38 cellular contexts compared by ENCODE assay signal in genomic region chr20:1885254-1885653, GRCh38. TPM values are rescaled to one million over a fixed set of nuclear protein-coding genes. Genes with fewer than 3 reads are reported as not detected.
"Had no signal": no experiment of that assay in that cellular context is flagged by ENCODE, and none has a peak within 500 bp of the region (broad histone marks: within the 10 kb centered on the region; RNA-seq: fewer than 3 reads in every experiment).

No MANE protein-coding gene starts in this region.

- H3K4me3 ChIP-seq: adrenal gland, ascending aorta, body of pancreas, breast epithelium, cardiac muscle cell had no signal

- H3K27me3 ChIP-seq: adrenal gland, ascending aorta, body of pancreas, breast epithelium, cardiac muscle cell had no signal

- ATAC-seq: activated naive CD4-positive, alpha-beta T cell treated with anti-CD3 and anti-CD28 coated beads, Interleukin-2, amount 50 U/mL, for 72 hours; activated naive CD8-positive, alpha-beta T cell treated with anti-CD3 and anti-CD28 coated beads, Interleukin-2, amount 50 U/mL, for 24 hours; activated T-cell treated with anti-CD3 and anti-CD28 coated beads, Interleukin-2, amount 50 U/mL, for 4 hours; activated T-cell treated with anti-CD3 and anti-CD28 coated beads, Interleukin-2, amount 50 U/mL, for 72 hours; activated T-helper 17 cell treated with anti-CD3 and anti-CD28 coated beads, Interleukin-2, amount 50 U/mL, for 72 hours; body of pancreas had no signal

- H3K9me3 ChIP-seq: adrenal gland, ascending aorta, body of pancreas, breast epithelium had no signal

- H3K4me1 Mint-ChIP-seq: activated T-helper 17 cell treated with anti-CD3 and anti-CD28 coated beads, Interleukin-2, amount 50 U/mL, for 72 hours; central memory CD8-positive, alpha-beta T cell had no signal

- H3K27ac Mint-ChIP-seq: activated naive CD4-positive, alpha-beta T cell treated with anti-CD3 and anti-CD28 coated beads for 36 hours; activated naive CD4-positive, alpha-beta T cell treated with anti-CD3 and anti-CD28 coated beads, Interleukin-2, amount 10 ng/mL, durations not matched to agents 7 days and 5 days; activated naive CD4-positive, alpha-beta T cell treated with anti-CD3 and anti-CD28 coated beads, Interleukin-2, amount 50 U/mL, for 24 hours; activated naive CD4-positive, alpha-beta T cell treated with anti-CD3 and anti-CD28 coated beads, Interleukin-2, amount 50 U/mL, for 72 hours; activated naive CD8-positive, alpha-beta T cell; activated naive CD8-positive, alpha-beta T cell treated with anti-CD3 and anti-CD28 coated beads for 36 hours; activated naive CD8-positive, alpha-beta T cell treated with anti-CD3 and anti-CD28 coated beads, Interleukin-2, amount 10 ng/mL, durations not matched to agents 7 days and 5 days; activated naive CD8-positive, alpha-beta T cell treated with anti-CD3 and anti-CD28 coated beads, Interleukin-2, amount 50 U/mL, for 24 hours; activated T-cell treated with anti-CD3 and anti-CD28 coated beads, Interleukin-2, amount 50 U/mL, for 24 hours; activated T-cell treated with anti-CD3 and anti-CD28 coated beads, Interleukin-2, amount 50 U/mL, for 72 hours; activated T-helper 1 cell treated with anti-CD3 and anti-CD28 coated beads, Interleukin-12 subunit alpha, Interleukin-12 subunit beta, Interleukin-2, Interleukin-4 antibody, amounts not matched to agents 30 ng/mL and 10 ng/mL and 1 ng/mL, durations not matched to agents 14 hours and 24 hours and 36 hours; activated T-helper 17 cell treated with anti-CD3 and anti-CD28 coated beads, Interleukin-2, amount 50 U/mL, for 72 hours; activated T-helper 2 cell treated with anti-CD3 and anti-CD28 coated beads, Interferon-gamma antibody, Interleukin-2, Interleukin-4, amounts not matched to agents 10 μg/mL and 5 μg/mL and 100 μg/mL, durations not matched to agents 14 hours and 24 hours and 36 hours had no signal

- DNase-seq: activated effector memory CD4-positive, alpha-beta T cell treated with anti-CD3 and anti-CD28 coated beads, Interleukin-2, amount 50 U/mL, for 16 hours; activated effector memory CD4-positive, alpha-beta T cell treated with Interleukin-2 at 50 U/mL for 16 hours; activated gamma-delta T cell; activated gamma-delta T cell treated with Interleukin-2 at 50 U/mL for 16 hours; activated naive CD4-positive, alpha-beta T cell; activated naive CD4-positive, alpha-beta T cell treated with anti-CD3 and anti-CD28 coated beads for 36 hours; activated naive CD4-positive, alpha-beta T cell treated with anti-CD3 and anti-CD28 coated beads, Interleukin-2, amount 10 ng/mL, durations not matched to agents 7 days and 5 days; activated naive CD4-positive, alpha-beta T cell treated with anti-CD3 and anti-CD28 coated beads, Interleukin-2, amount 50 U/mL, for 16 hours; activated naive CD4-positive, alpha-beta T cell treated with Interleukin-2 at 50 U/mL for 16 hours; activated naive CD8-positive, alpha-beta T cell treated with anti-CD3 and anti-CD28 coated beads for 36 hours; activated naive CD8-positive, alpha-beta T cell treated with anti-CD3 and anti-CD28 coated beads, Interleukin-2, amount 10 ng/mL, durations not matched to agents 7 days and 5 days; activated naive CD8-positive, alpha-beta T cell treated with anti-CD3 and anti-CD28 coated beads, Interleukin-2, amount 50 U/mL, for 24 hours; activated T-cell treated with anti-CD3 and anti-CD28 coated beads, Interleukin-2, amount 50 U/mL, for 1 hour; activated T-cell treated with anti-CD3 and anti-CD28 coated beads, Interleukin-2, amount 50 U/mL, for 24 hours; activated T-cell treated with anti-CD3 and anti-CD28 coated beads, Interleukin-2, amount 50 U/mL, for 4 hours; activated T-cell treated with anti-CD3 and anti-CD28 coated beads, Interleukin-2, amount 50 U/mL, for 48 hours; activated T-cell treated with anti-CD3 and anti-CD28 coated beads, Interleukin-2, amount 50 U/mL, for 72 hours; adrenal gland; amniotic stem cell; amygdala; anterior cingulate cortex; aorta; body of pancreas; brain microvascular endothelial cell; caudate nucleus; central memory CD4-positive, alpha-beta T cell; cerebellar nuclear complex had no signal

- H3K9me3 Mint-ChIP-seq: activated naive CD4-positive, alpha-beta T cell treated with anti-CD3 and anti-CD28 coated beads for 36 hours; activated naive CD4-positive, alpha-beta T cell treated with anti-CD3 and anti-CD28 coated beads, Interleukin-2, amount 50 U/mL, for 24 hours; activated naive CD4-positive, alpha-beta T cell treated with anti-CD3 and anti-CD28 coated beads, Interleukin-2, amount 50 U/mL, for 72 hours; activated naive CD8-positive, alpha-beta T cell treated with anti-CD3 and anti-CD28 coated beads for 36 hours; activated naive CD8-positive, alpha-beta T cell treated with anti-CD3 and anti-CD28 coated beads, Interleukin-2, amount 50 U/mL, for 24 hours; activated T-cell treated with anti-CD3 and anti-CD28 coated beads, Interleukin-2, amount 50 U/mL, for 24 hours; activated T-cell treated with anti-CD3 and anti-CD28 coated beads, Interleukin-2, amount 50 U/mL, for 4 hours; activated T-cell treated with anti-CD3 and anti-CD28 coated beads, Interleukin-2, amount 50 U/mL, for 72 hours; activated T-helper 1 cell treated with anti-CD3 and anti-CD28 coated beads, Interleukin-12 subunit alpha, Interleukin-12 subunit beta, Interleukin-2, Interleukin-4 antibody, amounts not matched to agents 30 ng/mL and 10 ng/mL and 1 ng/mL, durations not matched to agents 14 hours and 24 hours and 36 hours; activated T-helper 17 cell treated with anti-CD3 and anti-CD28 coated beads, Interleukin-2, amount 50 U/mL, for 72 hours; activated T-helper 2 cell treated with anti-CD3 and anti-CD28 coated beads, Interferon-gamma antibody, Interleukin-2, Interleukin-4, amounts not matched to agents 10 μg/mL and 5 μg/mL and 100 μg/mL, durations not matched to agents 14 hours and 24 hours and 36 hours; brain; central memory CD8-positive, alpha-beta T cell had no signal

- H3K36me3 ChIP-seq: adrenal gland, ascending aorta, brain microvascular endothelial cell, breast epithelium, cardiac muscle cell had no signal

- H3K27ac ChIP-seq: adrenal gland, ascending aorta, body of pancreas, brain microvascular endothelial cell, breast epithelium, cardiac muscle cell had no signal

- H3K4me3 Mint-ChIP-seq: activated naive CD4-positive, alpha-beta T cell treated with anti-CD3 and anti-CD28 coated beads for 36 hours; activated naive CD4-positive, alpha-beta T cell treated with anti-CD3 and anti-CD28 coated beads, Interleukin-2, amount 10 ng/mL, durations not matched to agents 7 days and 5 days; activated naive CD4-positive, alpha-beta T cell treated with anti-CD3 and anti-CD28 coated beads, Interleukin-2, amount 50 U/mL, for 24 hours; activated naive CD8-positive, alpha-beta T cell; activated naive CD8-positive, alpha-beta T cell treated with anti-CD3 and anti-CD28 coated beads for 36 hours; activated naive CD8-positive, alpha-beta T cell treated with anti-CD3 and anti-CD28 coated beads, Interleukin-2, amount 10 ng/mL, durations not matched to agents 7 days and 5 days; activated naive CD8-positive, alpha-beta T cell treated with anti-CD3 and anti-CD28 coated beads, Interleukin-2, amount 50 U/mL, for 24 hours; activated T-cell treated with anti-CD3 and anti-CD28 coated beads, Interleukin-2, amount 50 U/mL, for 24 hours; activated T-cell treated with anti-CD3 and anti-CD28 coated beads, Interleukin-2, amount 50 U/mL, for 4 hours; activated T-cell treated with anti-CD3 and anti-CD28 coated beads, Interleukin-2, amount 50 U/mL, for 72 hours; activated T-helper 1 cell treated with anti-CD3 and anti-CD28 coated beads, Interleukin-12 subunit alpha, Interleukin-12 subunit beta, Interleukin-2, Interleukin-4 antibody, amounts not matched to agents 30 ng/mL and 10 ng/mL and 1 ng/mL, durations not matched to agents 14 hours and 24 hours and 36 hours; activated T-helper 17 cell treated with anti-CD3 and anti-CD28 coated beads, Interleukin-2, amount 50 U/mL, for 72 hours; brain; central memory CD8-positive, alpha-beta T cell had no signal

RNA-seq across cellular contexts. Expression of gene SIRPA, which starts 10.0 kb away (rescaled TPM):
- total RNA-seq: activated T-helper 1 cell treated with anti-CD3 and anti-CD28 coated beads, Interleukin-12 subunit alpha, Interleukin-12 subunit beta, Interleukin-2, Interleukin-4 antibody, amounts not matched to agents 30 ng/mL and 10 ng/mL and 1 ng/mL, durations not matched to agents 14 hours and 24 hours and 36 hours; activated T-helper 2 cell treated with anti-CD3 and anti-CD28 coated beads, Interferon-gamma antibody, Interleukin-2, Interleukin-4, amounts not matched to agents 10 μg/mL and 5 μg/mL and 100 μg/mL, durations not matched to agents 14 hours and 24 hours and 36 hours had no signal
